Comparison of ENCODE assay signal across 15 cellular contexts in the genomic region with DNA sequence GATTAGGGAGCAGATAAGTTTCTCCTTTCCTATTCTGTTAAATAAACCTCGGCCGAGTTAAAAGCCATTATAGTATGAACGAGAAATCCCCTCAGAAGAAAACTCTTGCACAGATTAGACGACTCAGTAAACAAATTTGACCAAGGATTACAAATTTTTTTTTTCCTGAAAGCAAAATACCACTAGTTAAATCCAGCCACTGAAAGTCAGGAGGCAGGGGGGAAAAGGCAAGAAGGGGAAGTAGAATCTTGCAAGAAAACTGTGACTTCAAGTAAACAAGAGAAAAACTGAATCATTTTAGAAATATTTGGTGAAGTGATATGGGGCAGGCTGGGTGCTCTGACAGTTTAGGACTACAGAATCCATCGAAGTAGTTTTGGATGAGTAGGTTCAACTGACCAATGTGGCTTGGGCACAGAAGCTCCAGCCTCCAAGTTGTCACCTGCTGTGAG.
A peak's percentile ranks its signal among the peaks of the same experiment; 100 is the strongest.
DNase-seq lines count a peak whose midpoint lies in the region; ATAC-seq, FAIRE-seq and TF ChIP-seq lines count a peak whose summit lies in the region.
"Had no signal": no experiment of that assay in that cellular context is flagged by ENCODE, and none has a peak within 500 bp of the region (broad histone marks: within the 10 kb centered on the region; RNA-seq: fewer than 3 reads in every experiment).

No MANE protein-coding gene starts in this region.

- 2% methylated on average over 5 of the region's 5 CpGs for WGBS in HepG2 (ENCODE audit: low lambda C conversion rate)
- WGBS in psoas muscle, 3 donors: 57 to 76% (median 67%) methylated on average over 5 of the region's 5 CpGs

- ATAC-seq in HepG2 (no peak), GM18861 (IDR thresholded peaks at IDR 0.05; ENCODE audit: unreplicated experiment) (no peak), psoas muscle (no peak)
- no peak for ATAC-seq in activated CD4-positive, alpha-beta T cell treated with anti-CD3 and anti-CD28 coated beads for 36 hours

- H3K36me3 ChIP-seq in Peyer's patch (peaks cover 0 to 7% (median 0%) of the 10 kb centered on the region in 3 donors), HepG2 (replicated peaks in 1 of 2; ENCODE audit: control insufficient read depth in 1 of 2, insufficient read depth in 2 of 2, low read length in 2 of 2) (peaks cover 1 to 7% of the 10 kb centered on the region in 2 experiments; a peak in 1 of 5 replicates), psoas muscle (ENCODE audit: insufficient read depth in 1 of 2, low read depth in 1 of 2) (no peaks in the 10 kb centered on the region)
- H3K36me3 ChIP-seq: esophagus squamous epithelium had no signal

- no peak overlapping the region for H3K4me3 ChIP-seq in AG04450 (ENCODE audit: low read depth, low read length)
- H3K4me3 ChIP-seq in Peyer's patch: no peak overlapping the region
- H3K4me3 ChIP-seq in HepG2 (replicated peaks in 1 of 3; ENCODE audit: insufficient read depth in 1 of 3, low read depth in 2 of 3, low read length in 3 of 3): peak overlapping the region; percentile 23 to 63 (median 49); a peak in 4 of 6 replicates
- H3K4me3 ChIP-seq in psoas muscle: no peak overlapping the region
- H3K4me3 ChIP-seq: coronary artery, esophagus squamous epithelium had no signal

- H4K20me1 ChIP-seq in HepG2 (ENCODE audit: insufficient read depth, low read length): peaks cover 14% of the 10 kb centered on the region

- H3K27ac ChIP-seq in AG04450 (ENCODE audit: low read depth, low read length) (no peak overlapping the region), Peyer's patch (peak overlapping the region in 3 of 4 donors; percentile 3 to 74 (median 10)), HepG2 (ENCODE audit: extremely low read length, insufficient read depth, low read length) (peak overlapping the region; percentile 66), psoas muscle (no peak overlapping the region)
- H3K27ac ChIP-seq: coronary artery had no signal

- H3K9ac ChIP-seq in HepG2 (ENCODE audit: insufficient read depth, low read depth, low read length): peak overlapping the region; percentile 53

- peak; percentile 21 for DNase-seq in AG04450 (ENCODE audit: low read depth, low spot score)
- DNase-seq in GM12891 (ENCODE audit: insufficient read length, low spot score): no peak
- no peak for DNase-seq in Peyer's patch
- peak; percentile 76 for DNase-seq in HepG2 (ENCODE audit: low spot score)
- no peak for DNase-seq in psoas muscle
- no peak for DNase-seq in cerebellar cortex (ENCODE audit: low spot score)
- DNase-seq in activated CD4-positive, alpha-beta T cell treated with anti-CD3 and anti-CD28 coated beads for 36 hours: no peak
- DNase-seq: esophagus squamous epithelium; NCI-H2171 treated with DMSO at 0.1 percent for 48 hours; stimulated activated CD4-positive, alpha-beta T cell treated with anti-CD3 and anti-CD28 coated beads, Interleukin-4, amount 100 ng/mL, for 1 hour had no signal

- no peak overlapping the region for H2AFZ ChIP-seq in HepG2 (ENCODE audit: low read length)

- FAIRE-seq in GM12891 (lab: Jason Lieb, UNC) (no peak), HepG2 (lab: Jason Lieb, UNC) (no peak)
- FAIRE-seq: G401.6 had no signal

- H3K4me1 ChIP-seq in Peyer's patch (peaks cover 0 to 7% (median 0%) of the 10 kb centered on the region in 4 donors), HepG2 (ENCODE audit: insufficient read depth, low read length) (peaks cover 39% of the 10 kb centered on the region), psoas muscle (no peaks in the 10 kb centered on the region)

- peak overlapping the region; percentile 91 for H3K4me2 ChIP-seq in HepG2 (ENCODE audit: low read depth, low read length)

- in situ Hi-C loops in HepG2 (cut with HindIII; ENCODE audit: extremely low pct_ligation_motif_present, low pct_unique_long_range_greater_than_20kb): no loop called here

- POLR2A ChIA-PET in AG04450 (lab: Yijun Ruan, JAX) (interaction anchor here (0.5 kb wide), 1 partner anchor 53 kb away, joined by 3 read pairs; no protein-coding TSS in a partner anchor), HepG2 (lab: Yijun Ruan, JAX) (interaction anchor here (1.0 kb wide), 1 partner anchor 360 kb away, joined by 3 read pairs; no protein-coding TSS in a partner anchor)
- POLR2A ChIA-PET in activated CD4-positive, alpha-beta T cell treated with anti-CD3 and anti-CD28 coated beads for 36 hours (lab: Charles Lee): no interaction called here

- TF ChIP-seq CTCF in AG04450 (IDR thresholded peaks at IDR 0.05; ENCODE audit: low read depth, low read length) (no peak), Peyer's patch (IDR thresholded peaks at IDR 0.05) (no peak), HepG2 (CRISPR knock-in tag; IDR thresholded peaks at IDR 0.05) (no peak), psoas muscle (IDR thresholded peaks at IDR 0.05) (no peak)

- CTCF ChIA-PET in AG04450 (lab: Charles Lee): interaction anchor here (1.3 kb wide), 1 partner anchor 9 kb away, joined by 3 read pairs; no protein-coding TSS in a partner anchor
- CTCF ChIA-PET in HepG2 (lab: Yijun Ruan, JAX; ENCODE audit: low intra/inter-chr PET ratio, low total read pairs): no interaction called here
- CTCF ChIA-PET in activated CD4-positive, alpha-beta T cell treated with anti-CD3 and anti-CD28 coated beads for 36 hours (lab: Charles Lee): no interaction called here

- H3K9me3 ChIP-seq in AG04450 (ENCODE audit: control insufficient read depth, insufficient read depth, low read length) (no peaks in the 10 kb centered on the region), Peyer's patch (peaks cover 0 to 2% (median 0%) of the 10 kb centered on the region in 4 donors), HepG2 (ENCODE audit: low read length) (no peaks in the 10 kb centered on the region), psoas muscle (peaks cover under 1% of the 10 kb centered on the region)

- no peaks in the 10 kb centered on the region for H3K27me3 Mint-ChIP-seq in activated CD4-positive, alpha-beta T cell treated with anti-CD3 and anti-CD28 coated beads for 36 hours
- H3K27me3 Mint-ChIP-seq: activated naive CD4-positive, alpha-beta T cell treated with anti-CD3 and anti-CD28 coated beads, Interleukin-2, amount 10 ng/mL, durations not matched to agents 7 days and 5 days; stimulated activated naive B cell treated with anti-CD40 and anti-IgM and Interleukin-4, amounts not matched to agents 10 μg/mL and 1 μg/mL and 100 μg/mL, for 72 hours had no signal

- TF ChIP-seq RAD21 in HepG2 (CRISPR knock-in tag; IDR thresholded peaks at IDR 0.05): no peak

- intact Hi-C loops in HepG2 (cut with micrococcal nuclease; ENCODE audit: unreplicated experiment) (loop anchor here (1.0 kb wide), 2 partner anchors 63 to 244 kb away; no protein-coding TSS in a partner anchor), psoas muscle (cut with DNase I) (no loop called here)
- intact Hi-C loops in activated CD4-positive, alpha-beta T cell treated with anti-CD3 and anti-CD28 coated beads for 36 hours (cut with DNase I, micrococcal nuclease): no loop called here

- H3K27me3 ChIP-seq in AG04450 (ENCODE audit: control insufficient read depth, insufficient read depth, low read length) (no peaks in the 10 kb centered on the region), Peyer's patch (no peaks in the 10 kb centered on the region), HepG2 (ENCODE audit: control insufficient read depth in 1 of 2, insufficient read depth in 2 of 2, low read length in 2 of 2) (no peaks in the 10 kb centered on the region), psoas muscle (ENCODE audit: insufficient read depth in 3 of 3, low read length in 2 of 3) (no peaks in the 10 kb centered on the region)
- H3K27me3 ChIP-seq: esophagus squamous epithelium had no signal

- TF ChIP-seq EP300 in HepG2 (IDR thresholded peaks at IDR 0.05; ENCODE audit: low read depth in 2 of 2, low read length in 2 of 2) (no peak), HepG2 (CRISPR knock-in tag; IDR thresholded peaks at IDR 0.05; ENCODE audit: borderline replicate concordance) (no peak)

- H3K4me1 Mint-ChIP-seq in activated CD4-positive, alpha-beta T cell treated with anti-CD3 and anti-CD28 coated beads for 36 hours: peaks cover 19% of the 10 kb centered on the region

- H3K4me3 Mint-ChIP-seq in activated CD4-positive, alpha-beta T cell treated with anti-CD3 and anti-CD28 coated beads for 36 hours: no peak overlapping the region
- H3K4me3 Mint-ChIP-seq: activated naive CD4-positive, alpha-beta T cell treated with anti-CD3 and anti-CD28 coated beads, Interleukin-2, amount 10 ng/mL, durations not matched to agents 7 days and 5 days had no signal

- no peak overlapping the region for H3K27ac Mint-ChIP-seq in activated CD4-positive, alpha-beta T cell treated with anti-CD3 and anti-CD28 coated beads for 36 hours
- H3K27ac Mint-ChIP-seq: activated naive CD4-positive, alpha-beta T cell treated with anti-CD3 and anti-CD28 coated beads, Interleukin-2, amount 10 ng/mL, durations not matched to agents 7 days and 5 days had no signal

- no peaks in the 10 kb centered on the region for H3K79me2 ChIP-seq in HepG2 (ENCODE audit: insufficient read depth, low read length)

- BruUV-seq in HepG2 (replicated peaks; lab: Mats Ljungman, UMichigan): no TSS peak

- H3K9me3 Mint-ChIP-seq in activated CD4-positive, alpha-beta T cell treated with anti-CD3 and anti-CD28 coated beads for 36 hours (ENCODE audit: low read depth): peaks cover 4% of the 10 kb centered on the region

- peaks cover 28% of the 10 kb centered on the region for H3K36me3 Mint-ChIP-seq in activated CD4-positive, alpha-beta T cell treated with anti-CD3 and anti-CD28 coated beads for 36 hours (ENCODE audit: low read depth)

- no peak for TF ChIP-seq POLR2A in GM12891 (IDR thresholded peaks at IDR 0.05; ENCODE audit: low read depth, low read length)
- TF ChIP-seq POLR2A in Peyer's patch (IDR thresholded peaks at IDR 0.05): no peak
- no peak for TF ChIP-seq POLR2A in HepG2 (IDR thresholded peaks at IDR 0.05; ENCODE audit: insufficient read depth in 1 of 2, low read depth in 2 of 2, low read length in 2 of 2)

TF ChIP-seq in GM12891, 5 proteins besides CTCF, POLR2A, EP300 and RAD21:
- TF ChIP-seq POU2F2 (IDR thresholded peaks at IDR 0.05; ENCODE audit: low read depth, low read length) (no peak), SPI1 (IDR thresholded peaks at IDR 0.05; ENCODE audit: low read depth, low read length) (peak; percentile 56; the same call in 1 of the 2 replicates), POLR2AphosphoS5 (IDR thresholded peaks at IDR 0.05; ENCODE audit: low read depth, low read length) (no peak)
TF ChIP-seq in GM12891: peak in this region for 1.

TF ChIP-seq in HepG2, 621 proteins besides CTCF, POLR2A, EP300 and RAD21 (continues in another document):
- 0 out of 2 replicates have a peak, but pooled peaks have one; percentile 19 for TF ChIP-seq MBD4 (IDR thresholded peaks at IDR 0.05; ENCODE audit: borderline replicate concordance, low read length)

Comparison
In these comparisons a context has a peak if more than half of its experiments do, and no peak if none do; other contexts are left out.
1. DNase-seq: peak in AG04450 (single experiment) and HepG2 (single experiment); none in GM12891 (single experiment), Peyer's patch (0 of 3), psoas muscle (0 of 2), cerebellar cortex (single experiment) and activated CD4-positive, alpha-beta T cell treated with anti-CD3 and anti-CD28 coated beads for 36 hours (single experiment).
2. H3K27ac ChIP-seq: peak in Peyer's patch (3 of 4) and HepG2 (single experiment); none in AG04450 (single experiment) and psoas muscle (single experiment).
3. H3K4me3 ChIP-seq: peak in HepG2 (3 of 3); none in AG04450 (single experiment), Peyer's patch (0 of 4) and psoas muscle (single experiment).